In the genomic region with DNA sequence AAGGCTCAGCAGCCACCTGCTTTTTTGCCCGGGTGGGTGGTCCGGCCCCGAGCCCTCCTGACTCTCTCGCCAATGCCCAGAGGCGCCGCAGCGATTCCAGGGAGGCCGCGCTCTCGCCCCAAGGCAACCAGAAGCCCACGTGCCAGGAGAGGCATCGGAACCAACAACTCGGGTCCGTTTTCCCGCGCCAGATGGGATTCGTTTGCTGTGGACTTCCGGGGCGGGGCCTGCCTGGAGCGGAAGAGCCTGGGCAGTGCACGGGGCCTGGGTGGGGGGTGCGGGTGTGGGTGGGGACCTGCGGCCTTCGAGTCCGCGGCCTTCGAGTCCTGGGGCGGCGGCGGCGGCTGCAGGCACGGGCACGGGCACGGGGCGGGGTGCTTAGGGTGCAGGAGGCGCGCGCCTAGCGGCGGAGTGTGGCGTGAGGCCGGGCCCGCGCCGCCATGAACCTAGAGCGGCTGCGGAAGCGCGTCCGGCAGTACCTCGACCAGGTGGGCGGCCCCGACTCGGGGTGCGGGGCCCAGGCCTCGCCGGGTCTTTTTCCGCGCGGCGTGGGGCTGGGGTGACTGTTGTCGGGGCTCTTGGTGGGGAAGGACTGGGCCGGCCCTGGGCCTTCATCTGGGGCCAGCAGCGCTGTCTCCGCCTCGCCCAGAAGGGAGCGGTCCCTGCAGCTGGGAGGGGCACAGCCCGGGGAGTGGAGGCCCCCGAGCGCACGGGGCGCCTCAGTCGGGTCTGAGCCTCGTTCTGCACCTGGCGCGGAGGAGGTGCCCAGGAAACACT, we compare ENCODE assay signal across 1 cellular context.
TF ChIP-seq lines count a peak whose summit lies in the region.

A gene with protein sequence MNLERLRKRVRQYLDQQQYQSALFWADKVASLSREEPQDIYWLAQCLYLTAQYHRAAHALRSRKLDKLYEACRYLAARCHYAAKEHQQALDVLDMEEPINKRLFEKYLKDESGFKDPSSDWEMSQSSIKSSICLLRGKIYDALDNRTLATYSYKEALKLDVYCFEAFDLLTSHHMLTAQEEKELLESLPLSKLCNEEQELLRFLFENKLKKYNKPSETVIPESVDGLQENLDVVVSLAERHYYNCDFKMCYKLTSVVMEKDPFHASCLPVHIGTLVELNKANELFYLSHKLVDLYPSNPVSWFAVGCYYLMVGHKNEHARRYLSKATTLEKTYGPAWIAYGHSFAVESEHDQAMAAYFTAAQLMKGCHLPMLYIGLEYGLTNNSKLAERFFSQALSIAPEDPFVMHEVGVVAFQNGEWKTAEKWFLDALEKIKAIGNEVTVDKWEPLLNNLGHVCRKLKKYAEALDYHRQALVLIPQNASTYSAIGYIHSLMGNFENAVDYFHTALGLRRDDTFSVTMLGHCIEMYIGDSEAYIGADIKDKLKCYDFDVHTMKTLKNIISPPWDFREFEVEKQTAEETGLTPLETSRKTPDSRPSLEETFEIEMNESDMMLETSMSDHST (plus strand): TSS at position 253 of the 777 bp plus-strand sequence. CDS start 188 bp downstream, at position 441.

TF ChIP-seq in HepG2, 621 proteins besides CTCF, POLR2A, EP300 and RAD21 (continued from another document and continues in another):
- TF ChIP-seq, protein P1, sequence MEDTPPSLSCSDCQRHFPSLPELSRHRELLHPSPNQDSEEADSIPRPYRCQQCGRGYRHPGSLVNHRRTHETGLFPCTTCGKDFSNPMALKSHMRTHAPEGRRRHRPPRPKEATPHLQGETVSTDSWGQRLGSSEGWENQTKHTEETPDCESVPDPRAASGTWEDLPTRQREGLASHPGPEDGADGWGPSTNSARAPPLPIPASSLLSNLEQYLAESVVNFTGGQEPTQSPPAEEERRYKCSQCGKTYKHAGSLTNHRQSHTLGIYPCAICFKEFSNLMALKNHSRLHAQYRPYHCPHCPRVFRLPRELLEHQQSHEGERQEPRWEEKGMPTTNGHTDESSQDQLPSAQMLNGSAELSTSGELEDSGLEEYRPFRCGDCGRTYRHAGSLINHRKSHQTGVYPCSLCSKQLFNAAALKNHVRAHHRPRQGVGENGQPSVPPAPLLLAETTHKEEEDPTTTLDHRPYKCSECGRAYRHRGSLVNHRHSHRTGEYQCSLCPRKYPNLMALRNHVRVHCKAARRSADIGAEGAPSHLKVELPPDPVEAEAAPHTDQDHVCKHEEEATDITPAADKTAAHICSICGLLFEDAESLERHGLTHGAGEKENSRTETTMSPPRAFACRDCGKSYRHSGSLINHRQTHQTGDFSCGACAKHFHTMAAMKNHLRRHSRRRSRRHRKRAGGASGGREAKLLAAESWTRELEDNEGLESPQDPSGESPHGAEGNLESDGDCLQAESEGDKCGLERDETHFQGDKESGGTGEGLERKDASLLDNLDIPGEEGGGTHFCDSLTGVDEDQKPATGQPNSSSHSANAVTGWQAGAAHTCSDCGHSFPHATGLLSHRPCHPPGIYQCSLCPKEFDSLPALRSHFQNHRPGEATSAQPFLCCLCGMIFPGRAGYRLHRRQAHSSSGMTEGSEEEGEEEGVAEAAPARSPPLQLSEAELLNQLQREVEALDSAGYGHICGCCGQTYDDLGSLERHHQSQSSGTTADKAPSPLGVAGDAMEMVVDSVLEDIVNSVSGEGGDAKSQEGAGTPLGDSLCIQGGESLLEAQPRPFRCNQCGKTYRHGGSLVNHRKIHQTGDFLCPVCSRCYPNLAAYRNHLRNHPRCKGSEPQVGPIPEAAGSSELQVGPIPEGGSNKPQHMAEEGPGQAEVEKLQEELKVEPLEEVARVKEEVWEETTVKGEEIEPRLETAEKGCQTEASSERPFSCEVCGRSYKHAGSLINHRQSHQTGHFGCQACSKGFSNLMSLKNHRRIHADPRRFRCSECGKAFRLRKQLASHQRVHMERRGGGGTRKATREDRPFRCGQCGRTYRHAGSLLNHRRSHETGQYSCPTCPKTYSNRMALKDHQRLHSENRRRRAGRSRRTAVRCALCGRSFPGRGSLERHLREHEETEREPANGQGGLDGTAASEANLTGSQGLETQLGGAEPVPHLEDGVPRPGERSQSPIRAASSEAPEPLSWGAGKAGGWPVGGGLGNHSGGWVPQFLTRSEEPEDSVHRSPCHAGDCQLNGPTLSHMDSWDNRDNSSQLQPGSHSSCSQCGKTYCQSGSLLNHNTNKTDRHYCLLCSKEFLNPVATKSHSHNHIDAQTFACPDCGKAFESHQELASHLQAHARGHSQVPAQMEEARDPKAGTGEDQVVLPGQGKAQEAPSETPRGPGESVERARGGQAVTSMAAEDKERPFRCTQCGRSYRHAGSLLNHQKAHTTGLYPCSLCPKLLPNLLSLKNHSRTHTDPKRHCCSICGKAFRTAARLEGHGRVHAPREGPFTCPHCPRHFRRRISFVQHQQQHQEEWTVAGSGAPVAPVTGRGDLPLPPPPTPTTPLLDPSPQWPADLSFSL (CRISPR knock-in tag; IDR thresholded peaks at IDR 0.05) = no peak
- TF ChIP-seq, protein P2, sequence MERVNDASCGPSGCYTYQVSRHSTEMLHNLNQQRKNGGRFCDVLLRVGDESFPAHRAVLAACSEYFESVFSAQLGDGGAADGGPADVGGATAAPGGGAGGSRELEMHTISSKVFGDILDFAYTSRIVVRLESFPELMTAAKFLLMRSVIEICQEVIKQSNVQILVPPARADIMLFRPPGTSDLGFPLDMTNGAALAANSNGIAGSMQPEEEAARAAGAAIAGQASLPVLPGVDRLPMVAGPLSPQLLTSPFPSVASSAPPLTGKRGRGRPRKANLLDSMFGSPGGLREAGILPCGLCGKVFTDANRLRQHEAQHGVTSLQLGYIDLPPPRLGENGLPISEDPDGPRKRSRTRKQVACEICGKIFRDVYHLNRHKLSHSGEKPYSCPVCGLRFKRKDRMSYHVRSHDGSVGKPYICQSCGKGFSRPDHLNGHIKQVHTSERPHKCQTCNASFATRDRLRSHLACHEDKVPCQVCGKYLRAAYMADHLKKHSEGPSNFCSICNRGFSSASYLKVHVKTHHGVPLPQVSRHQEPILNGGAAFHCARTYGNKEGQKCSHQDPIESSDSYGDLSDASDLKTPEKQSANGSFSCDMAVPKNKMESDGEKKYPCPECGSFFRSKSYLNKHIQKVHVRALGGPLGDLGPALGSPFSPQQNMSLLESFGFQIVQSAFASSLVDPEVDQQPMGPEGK (CRISPR knock-in tag; IDR thresholded peaks at IDR 0.05) = peak; percentile 92
- TF ChIP-seq HNRNPLL (IDR thresholded peaks at IDR 0.05; ENCODE audit: low read depth, low read length, poor library complexity, severe bottlenecking) = peak; percentile 63
- TF ChIP-seq NR3C1 (CRISPR knock-in tag; IDR thresholded peaks at IDR 0.05) = no peak
- peak; percentile 91 for TF ChIP-seq ARNT2 (CRISPR knock-in tag; IDR thresholded peaks at IDR 0.05; ENCODE audit: low read depth)
- TF ChIP-seq, protein P3, sequence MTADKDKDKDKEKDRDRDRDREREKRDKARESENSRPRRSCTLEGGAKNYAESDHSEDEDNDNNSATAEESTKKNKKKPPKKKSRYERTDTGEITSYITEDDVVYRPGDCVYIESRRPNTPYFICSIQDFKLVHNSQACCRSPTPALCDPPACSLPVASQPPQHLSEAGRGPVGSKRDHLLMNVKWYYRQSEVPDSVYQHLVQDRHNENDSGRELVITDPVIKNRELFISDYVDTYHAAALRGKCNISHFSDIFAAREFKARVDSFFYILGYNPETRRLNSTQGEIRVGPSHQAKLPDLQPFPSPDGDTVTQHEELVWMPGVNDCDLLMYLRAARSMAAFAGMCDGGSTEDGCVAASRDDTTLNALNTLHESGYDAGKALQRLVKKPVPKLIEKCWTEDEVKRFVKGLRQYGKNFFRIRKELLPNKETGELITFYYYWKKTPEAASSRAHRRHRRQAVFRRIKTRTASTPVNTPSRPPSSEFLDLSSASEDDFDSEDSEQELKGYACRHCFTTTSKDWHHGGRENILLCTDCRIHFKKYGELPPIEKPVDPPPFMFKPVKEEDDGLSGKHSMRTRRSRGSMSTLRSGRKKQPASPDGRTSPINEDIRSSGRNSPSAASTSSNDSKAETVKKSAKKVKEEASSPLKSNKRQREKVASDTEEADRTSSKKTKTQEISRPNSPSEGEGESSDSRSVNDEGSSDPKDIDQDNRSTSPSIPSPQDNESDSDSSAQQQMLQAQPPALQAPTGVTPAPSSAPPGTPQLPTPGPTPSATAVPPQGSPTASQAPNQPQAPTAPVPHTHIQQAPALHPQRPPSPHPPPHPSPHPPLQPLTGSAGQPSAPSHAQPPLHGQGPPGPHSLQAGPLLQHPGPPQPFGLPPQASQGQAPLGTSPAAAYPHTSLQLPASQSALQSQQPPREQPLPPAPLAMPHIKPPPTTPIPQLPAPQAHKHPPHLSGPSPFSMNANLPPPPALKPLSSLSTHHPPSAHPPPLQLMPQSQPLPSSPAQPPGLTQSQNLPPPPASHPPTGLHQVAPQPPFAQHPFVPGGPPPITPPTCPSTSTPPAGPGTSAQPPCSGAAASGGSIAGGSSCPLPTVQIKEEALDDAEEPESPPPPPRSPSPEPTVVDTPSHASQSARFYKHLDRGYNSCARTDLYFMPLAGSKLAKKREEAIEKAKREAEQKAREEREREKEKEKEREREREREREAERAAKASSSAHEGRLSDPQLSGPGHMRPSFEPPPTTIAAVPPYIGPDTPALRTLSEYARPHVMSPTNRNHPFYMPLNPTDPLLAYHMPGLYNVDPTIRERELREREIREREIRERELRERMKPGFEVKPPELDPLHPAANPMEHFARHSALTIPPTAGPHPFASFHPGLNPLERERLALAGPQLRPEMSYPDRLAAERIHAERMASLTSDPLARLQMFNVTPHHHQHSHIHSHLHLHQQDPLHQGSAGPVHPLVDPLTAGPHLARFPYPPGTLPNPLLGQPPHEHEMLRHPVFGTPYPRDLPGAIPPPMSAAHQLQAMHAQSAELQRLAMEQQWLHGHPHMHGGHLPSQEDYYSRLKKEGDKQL (CRISPR knock-in tag; IDR thresholded peaks at IDR 0.05; ENCODE audit: low read depth) = peak; percentile 48; the same call in 1 of the 2 replicates
- peak; percentile 93 for TF ChIP-seq KLF11 (CRISPR knock-in tag; IDR thresholded peaks at IDR 0.05)
- TF ChIP-seq MXI1 (IDR thresholded peaks at IDR 0.05; ENCODE audit: borderline replicate concordance, low read depth, low read length) = peak; percentile 84; the same call in 1 of the 3 replicates
- peak; percentile 97 for TF ChIP-seq ZFX (CRISPR knock-in tag; IDR thresholded peaks at IDR 0.05; ENCODE audit: low read depth)
- TF ChIP-seq YEATS4 (CRISPR knock-in tag; IDR thresholded peaks at IDR 0.05; ENCODE audit: borderline replicate concordance) = peak; percentile 95
- TF ChIP-seq ARNTL (CRISPR knock-in tag; IDR thresholded peaks at IDR 0.05) = peak; percentile 1; the same call in 1 of the 2 replicates
- TF ChIP-seq, protein P4, sequence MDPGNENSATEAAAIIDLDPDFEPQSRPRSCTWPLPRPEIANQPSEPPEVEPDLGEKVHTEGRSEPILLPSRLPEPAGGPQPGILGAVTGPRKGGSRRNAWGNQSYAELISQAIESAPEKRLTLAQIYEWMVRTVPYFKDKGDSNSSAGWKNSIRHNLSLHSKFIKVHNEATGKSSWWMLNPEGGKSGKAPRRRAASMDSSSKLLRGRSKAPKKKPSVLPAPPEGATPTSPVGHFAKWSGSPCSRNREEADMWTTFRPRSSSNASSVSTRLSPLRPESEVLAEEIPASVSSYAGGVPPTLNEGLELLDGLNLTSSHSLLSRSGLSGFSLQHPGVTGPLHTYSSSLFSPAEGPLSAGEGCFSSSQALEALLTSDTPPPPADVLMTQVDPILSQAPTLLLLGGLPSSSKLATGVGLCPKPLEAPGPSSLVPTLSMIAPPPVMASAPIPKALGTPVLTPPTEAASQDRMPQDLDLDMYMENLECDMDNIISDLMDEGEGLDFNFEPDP (CRISPR knock-in tag; conservative IDR thresholded peaks at IDR 0.05) = no peak
- TF ChIP-seq SRSF4 (IDR thresholded peaks at IDR 0.05; ENCODE audit: low read depth, low read length, poor library complexity, severe bottlenecking) = no peak
- peak; percentile 73; the same call in 1 of the 2 replicates for TF ChIP-seq ZNF747 (CRISPR knock-in tag; IDR thresholded peaks at IDR 0.05; ENCODE audit: borderline replicate concordance)
- TF ChIP-seq, protein P5, sequence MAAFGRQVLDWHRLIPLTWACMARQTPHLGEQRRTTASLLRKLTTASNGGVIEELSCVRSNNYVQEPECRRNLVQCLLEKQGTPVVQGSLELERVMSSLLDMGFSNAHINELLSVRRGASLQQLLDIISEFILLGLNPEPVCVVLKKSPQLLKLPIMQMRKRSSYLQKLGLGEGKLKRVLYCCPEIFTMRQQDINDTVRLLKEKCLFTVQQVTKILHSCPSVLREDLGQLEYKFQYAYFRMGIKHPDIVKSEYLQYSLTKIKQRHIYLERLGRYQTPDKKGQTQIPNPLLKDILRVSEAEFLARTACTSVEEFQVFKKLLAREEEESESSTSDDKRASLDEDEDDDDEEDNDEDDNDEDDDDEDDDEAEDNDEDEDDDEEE (CRISPR knock-in tag; IDR thresholded peaks at IDR 0.05) = peak; percentile 77; the same call in 1 of the 2 replicates
- peak; percentile 56; the same call in 1 of the 2 replicates for TF ChIP-seq GATAD2A (CRISPR knock-in tag; IDR thresholded peaks at IDR 0.05)
- peak; percentile 77; the same call in 1 of the 2 replicates for TF ChIP-seq TEAD2 (CRISPR knock-in tag; IDR thresholded peaks at IDR 0.05)
- no peak for TF ChIP-seq SOX6 (IDR thresholded peaks at IDR 0.05)
- no peak for TF ChIP-seq SOX6 (CRISPR knock-in tag; IDR thresholded peaks at IDR 0.05)
- peak; percentile 80; the same call in 1 of the 2 replicates for TF ChIP-seq NAIF1 (CRISPR knock-in tag; IDR thresholded peaks at IDR 0.05; ENCODE audit: borderline replicate concordance)
- TF ChIP-seq SIX4 (CRISPR knock-in tag; IDR thresholded peaks at IDR 0.05) = 0 out of 2 replicates have a peak, but pooled peaks have one; percentile 27
- TF ChIP-seq CEBPB (IDR thresholded peaks at IDR 0.05; ENCODE audit: borderline replicate concordance, low read depth, low read length) = no peak
- TF ChIP-seq ZNF383 (CRISPR knock-in tag; IDR thresholded peaks at IDR 0.05; ENCODE audit: borderline replicate concordance) = no peak
- TF ChIP-seq SYNCRIP (IDR thresholded peaks at IDR 0.05; ENCODE audit: insufficient read depth, low read depth, low read length) = no peak
- TF ChIP-seq, protein P6, sequence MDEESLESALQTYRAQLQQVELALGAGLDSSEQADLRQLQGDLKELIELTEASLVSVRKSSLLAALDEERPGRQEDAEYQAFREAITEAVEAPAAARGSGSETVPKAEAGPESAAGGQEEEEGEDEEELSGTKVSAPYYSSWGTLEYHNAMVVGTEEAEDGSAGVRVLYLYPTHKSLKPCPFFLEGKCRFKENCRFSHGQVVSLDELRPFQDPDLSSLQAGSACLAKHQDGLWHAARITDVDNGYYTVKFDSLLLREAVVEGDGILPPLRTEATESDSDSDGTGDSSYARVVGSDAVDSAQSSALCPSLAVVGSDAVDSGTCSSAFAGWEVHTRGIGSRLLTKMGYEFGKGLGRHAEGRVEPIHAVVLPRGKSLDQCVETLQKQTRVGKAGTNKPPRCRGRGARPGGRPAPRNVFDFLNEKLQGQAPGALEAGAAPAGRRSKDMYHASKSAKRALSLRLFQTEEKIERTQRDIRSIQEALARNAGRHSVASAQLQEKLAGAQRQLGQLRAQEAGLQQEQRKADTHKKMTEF (CRISPR knock-in tag; IDR thresholded peaks at IDR 0.05) = peak; percentile 68
- TF ChIP-seq ZNF33B (CRISPR knock-in tag; IDR thresholded peaks at IDR 0.05) = peak; percentile 94
- TF ChIP-seq HDAC1 (CRISPR knock-in tag; IDR thresholded peaks at IDR 0.05) = peak; percentile 34
- no peak for TF ChIP-seq AHR (CRISPR knock-in tag; IDR thresholded peaks at IDR 0.05)
- no peak for TF ChIP-seq HDAC6 (IDR thresholded peaks at IDR 0.05; ENCODE audit: low read depth, low read length)
- TF ChIP-seq SPEN (CRISPR knock-in tag; IDR thresholded peaks at IDR 0.05; ENCODE audit: low read depth) = peak; percentile 89
- TF ChIP-seq SP1 (IDR thresholded peaks at IDR 0.05) = no peak
- TF ChIP-seq SP1 (CRISPR knock-in tag; IDR thresholded peaks at IDR 0.05) = peak; percentile 96
- no peak for TF ChIP-seq CHD4 (IDR thresholded peaks at IDR 0.05; ENCODE audit: borderline replicate concordance, low read length)
- TF ChIP-seq ZSCAN25 (CRISPR knock-in tag; IDR thresholded peaks at IDR 0.05) = peak; percentile 72; the same call in 1 of the 2 replicates
